In genomic region chr17:75078097-75079022, GRCh38 we compare ENCODE assay signal across 7 cellular contexts. TPM values are rescaled to one million over a fixed set of nuclear protein-coding genes. Genes with fewer than 3 reads are reported as not detected.
A peak's percentile ranks its signal among the peaks of the same experiment; 100 is the strongest.
DNase-seq lines count a peak whose midpoint lies in the region; ATAC-seq, FAIRE-seq and TF ChIP-seq lines count a peak whose summit lies in the region.

No MANE protein-coding gene starts in this region.

- no peak for TF ChIP-seq CTCF in brain (conservative IDR thresholded peaks at IDR 0.05)

- H3K4me1 Mint-ChIP-seq in brain: peaks cover 8% of the 10 kb centered on the region
- H3K4me1 Mint-ChIP-seq in memory B cell: peaks cover 9% of the 10 kb centered on the region

- H3K4me3 Mint-ChIP-seq in brain (no peak overlapping the region), memory B cell (peak overlapping the region; percentile 85)

- peaks cover 0 to 3% (median 0%) of the 10 kb centered on the region in 5 experiments for H3K9me3 Mint-ChIP-seq in brain
- H3K9me3 Mint-ChIP-seq in memory B cell: no peaks in the 10 kb centered on the region

- FAIRE-seq in GM18507 (lab: Jason Lieb, UNC): peak; percentile 89

- peak overlapping the region in 4 of 5 experiments; percentile 45 to 57 (median 52) for H3K27ac Mint-ChIP-seq in brain
- H3K27ac Mint-ChIP-seq in memory B cell: peak overlapping the region; percentile 83

- DNase-seq in GM18507 (ENCODE audit: extremely low spot score, insufficient read length, low read depth) (no peak), memory B cell (ENCODE audit: low spot score in 2 of 2) (no peak), germinal center (ENCODE audit: low spot score) (no peak), NCI-H2196 treated with DMSO at 0.1 percent for 48 hours (lab: John Stamatoyannopoulos, UW; ENCODE audit: unreplicated experiment) (no peak)

- H3K36me3 Mint-ChIP-seq in brain (no peaks in the 10 kb centered on the region), memory B cell (no peaks in the 10 kb centered on the region)

- no peaks in the 10 kb centered on the region for H3K27me3 Mint-ChIP-seq in brain
- H3K27me3 Mint-ChIP-seq in memory B cell: peaks cover 4% of the 10 kb centered on the region

- ATAC-seq in HG03159 (IDR thresholded peaks at IDR 0.05; ENCODE audit: unreplicated experiment) (peak; percentile 53), memory B cell (ENCODE audit: low read depth) (peak; percentile 34), GM21367 (IDR thresholded peaks at IDR 0.05; ENCODE audit: unreplicated experiment) (no peak)

RNA-seq across cellular contexts. Expression of gene SLC16A5, which starts 9.4 kb away (rescaled TPM):
- 0.27 TPM for polyA plus RNA-seq in brain (ENCODE audit: insufficient read depth, low read depth, low replicate concordance)

RNA-seq across cellular contexts. Expression of gene KCTD2, which starts 31.3 kb away (rescaled TPM):
- 44.3 TPM for polyA plus RNA-seq in brain (ENCODE audit: insufficient read depth, low read depth, low replicate concordance)

RNA-seq across cellular contexts. Expression of gene ARMC7, which starts 31.4 kb away (rescaled TPM):
- 17.8 TPM for polyA plus RNA-seq in brain (ENCODE audit: insufficient read depth, low read depth, low replicate concordance)

RNA-seq across cellular contexts. Expression of gene ATP5PD, which starts 31.6 kb away (rescaled TPM):
- polyA plus RNA-seq in brain (ENCODE audit: insufficient read depth, low read depth, low replicate concordance): 425 TPM

RNA-seq across cellular contexts. Expression of gene NT5C, which starts 53.2 kb away (rescaled TPM):
- polyA plus RNA-seq in brain (ENCODE audit: insufficient read depth, low read depth, low replicate concordance): 38.9 TPM
